ENCODE assay signal across 2 cellular contexts in the genomic region with DNA sequence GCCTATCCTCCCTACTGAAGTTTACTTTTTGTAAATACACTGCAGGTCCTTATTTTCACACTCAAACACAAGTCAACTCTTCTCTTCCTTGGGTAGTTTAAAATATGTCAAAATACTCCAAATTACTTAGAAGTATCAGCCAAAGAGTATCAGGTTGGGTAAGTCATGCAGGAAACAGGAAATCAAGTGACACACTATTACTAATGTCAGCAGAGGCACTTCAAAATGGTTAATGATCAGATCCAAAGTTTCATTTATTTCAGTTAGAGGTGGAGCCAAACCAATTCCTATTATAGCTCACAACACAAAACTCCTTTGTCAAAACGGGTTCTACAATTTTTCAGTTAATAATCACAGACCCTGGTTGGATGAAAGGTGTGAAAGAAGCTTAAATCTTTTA.
TF ChIP-seq lines count a peak whose summit lies in the region.

No MANE protein-coding gene starts in this region.

TF ChIP-seq in GM23338, 12 proteins besides CTCF, POLR2A, EP300 and RAD21:
- TF ChIP-seq ZNF114 (CRISPR knock-in tag; IDR thresholded peaks at IDR 0.05) (no peak), JUNB (IDR thresholded peaks at IDR 0.05; ENCODE audit: unreplicated experiment) (no peak), EZH2phosphoT487 (IDR thresholded peaks at IDR 0.05; ENCODE audit: unreplicated experiment) (no peak)
- TF ChIP-seq, protein P1, sequence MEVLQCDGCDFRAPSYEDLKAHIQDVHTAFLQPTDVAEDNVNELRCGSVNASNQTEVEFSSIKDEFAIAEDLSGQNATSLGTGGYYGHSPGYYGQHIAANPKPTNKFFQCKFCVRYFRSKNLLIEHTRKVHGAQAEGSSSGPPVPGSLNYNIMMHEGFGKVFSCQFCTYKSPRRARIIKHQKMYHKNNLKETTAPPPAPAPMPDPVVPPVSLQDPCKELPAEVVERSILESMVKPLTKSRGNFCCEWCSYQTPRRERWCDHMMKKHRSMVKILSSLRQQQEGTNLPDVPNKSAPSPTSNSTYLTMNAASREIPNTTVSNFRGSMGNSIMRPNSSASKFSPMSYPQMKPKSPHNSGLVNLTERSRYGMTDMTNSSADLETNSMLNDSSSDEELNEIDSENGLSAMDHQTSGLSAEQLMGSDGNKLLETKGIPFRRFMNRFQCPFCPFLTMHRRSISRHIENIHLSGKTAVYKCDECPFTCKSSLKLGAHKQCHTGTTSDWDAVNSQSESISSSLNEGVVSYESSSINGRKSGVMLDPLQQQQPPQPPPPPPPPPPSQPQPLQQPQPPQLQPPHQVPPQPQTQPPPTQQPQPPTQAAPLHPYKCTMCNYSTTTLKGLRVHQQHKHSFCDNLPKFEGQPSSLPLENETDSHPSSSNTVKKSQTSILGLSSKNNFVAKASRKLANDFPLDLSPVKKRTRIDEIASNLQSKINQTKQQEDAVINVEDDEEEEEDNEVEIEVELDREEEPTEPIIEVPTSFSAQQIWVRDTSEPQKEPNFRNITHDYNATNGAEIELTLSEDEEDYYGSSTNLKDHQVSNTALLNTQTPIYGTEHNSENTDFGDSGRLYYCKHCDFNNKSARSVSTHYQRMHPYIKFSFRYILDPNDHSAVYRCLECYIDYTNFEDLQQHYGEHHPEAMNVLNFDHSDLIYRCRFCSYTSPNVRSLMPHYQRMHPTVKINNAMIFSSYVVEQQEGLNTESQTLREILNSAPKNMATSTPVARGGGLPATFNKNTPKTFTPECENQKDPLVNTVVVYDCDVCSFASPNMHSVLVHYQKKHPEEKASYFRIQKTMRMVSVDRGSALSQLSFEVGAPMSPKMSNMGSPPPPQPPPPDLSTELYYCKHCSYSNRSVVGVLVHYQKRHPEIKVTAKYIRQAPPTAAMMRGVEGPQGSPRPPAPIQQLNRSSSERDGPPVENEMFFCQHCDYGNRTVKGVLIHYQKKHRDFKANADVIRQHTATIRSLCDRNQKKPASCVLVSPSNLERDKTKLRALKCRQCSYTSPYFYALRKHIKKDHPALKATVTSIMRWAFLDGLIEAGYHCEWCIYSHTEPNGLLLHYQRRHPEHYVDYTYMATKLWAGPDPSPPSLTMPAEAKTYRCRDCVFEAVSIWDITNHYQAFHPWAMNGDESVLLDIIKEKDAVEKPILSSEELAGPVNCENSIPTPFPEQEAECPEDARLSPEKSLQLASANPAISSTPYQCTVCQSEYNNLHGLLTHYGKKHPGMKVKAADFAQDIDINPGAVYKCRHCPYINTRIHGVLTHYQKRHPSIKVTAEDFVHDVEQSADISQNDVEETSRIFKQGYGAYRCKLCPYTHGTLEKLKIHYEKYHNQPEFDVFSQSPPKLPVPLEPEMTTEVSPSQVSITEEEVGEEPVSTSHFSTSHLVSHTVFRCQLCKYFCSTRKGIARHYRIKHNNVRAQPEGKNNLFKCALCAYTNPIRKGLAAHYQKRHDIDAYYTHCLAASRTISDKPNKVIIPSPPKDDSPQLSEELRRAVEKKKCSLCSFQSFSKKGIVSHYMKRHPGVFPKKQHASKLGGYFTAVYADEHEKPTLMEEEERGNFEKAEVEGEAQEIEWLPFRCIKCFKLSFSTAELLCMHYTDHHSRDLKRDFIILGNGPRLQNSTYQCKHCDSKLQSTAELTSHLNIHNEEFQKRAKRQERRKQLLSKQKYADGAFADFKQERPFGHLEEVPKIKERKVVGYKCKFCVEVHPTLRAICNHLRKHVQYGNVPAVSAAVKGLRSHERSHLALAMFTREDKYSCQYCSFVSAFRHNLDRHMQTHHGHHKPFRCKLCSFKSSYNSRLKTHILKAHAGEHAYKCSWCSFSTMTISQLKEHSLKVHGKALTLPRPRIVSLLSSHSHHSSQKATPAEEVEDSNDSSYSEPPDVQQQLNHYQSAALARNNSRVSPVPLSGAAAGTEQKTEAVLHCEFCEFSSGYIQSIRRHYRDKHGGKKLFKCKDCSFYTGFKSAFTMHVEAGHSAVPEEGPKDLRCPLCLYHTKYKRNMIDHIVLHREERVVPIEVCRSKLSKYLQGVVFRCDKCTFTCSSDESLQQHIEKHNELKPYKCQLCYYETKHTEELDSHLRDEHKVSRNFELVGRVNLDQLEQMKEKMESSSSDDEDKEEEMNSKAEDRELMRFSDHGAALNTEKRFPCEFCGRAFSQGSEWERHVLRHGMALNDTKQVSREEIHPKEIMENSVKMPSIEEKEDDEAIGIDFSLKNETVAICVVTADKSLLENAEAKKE (CRISPR knock-in tag; IDR thresholded peaks at IDR 0.05) = no peak

TF ChIP-seq in GM12878, 131 proteins besides CTCF, POLR2A, EP300 and RAD21:
- TF ChIP-seq ASH2L (IDR thresholded peaks at IDR 0.05; ENCODE audit: borderline replicate concordance, low read depth) = no peak
- TF ChIP-seq, protein P2, sequence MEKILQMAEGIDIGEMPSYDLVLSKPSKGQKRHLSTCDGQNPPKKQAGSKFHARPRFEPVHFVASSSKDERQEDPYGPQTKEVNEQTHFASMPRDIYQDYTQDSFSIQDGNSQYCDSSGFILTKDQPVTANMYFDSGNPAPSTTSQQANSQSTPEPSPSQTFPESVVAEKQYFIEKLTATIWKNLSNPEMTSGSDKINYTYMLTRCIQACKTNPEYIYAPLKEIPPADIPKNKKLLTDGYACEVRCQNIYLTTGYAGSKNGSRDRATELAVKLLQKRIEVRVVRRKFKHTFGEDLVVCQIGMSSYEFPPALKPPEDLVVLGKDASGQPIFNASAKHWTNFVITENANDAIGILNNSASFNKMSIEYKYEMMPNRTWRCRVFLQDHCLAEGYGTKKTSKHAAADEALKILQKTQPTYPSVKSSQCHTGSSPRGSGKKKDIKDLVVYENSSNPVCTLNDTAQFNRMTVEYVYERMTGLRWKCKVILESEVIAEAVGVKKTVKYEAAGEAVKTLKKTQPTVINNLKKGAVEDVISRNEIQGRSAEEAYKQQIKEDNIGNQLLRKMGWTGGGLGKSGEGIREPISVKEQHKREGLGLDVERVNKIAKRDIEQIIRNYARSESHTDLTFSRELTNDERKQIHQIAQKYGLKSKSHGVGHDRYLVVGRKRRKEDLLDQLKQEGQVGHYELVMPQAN (conservative IDR thresholded peaks at IDR 0.05) = no peak
- TF ChIP-seq SMC3 (IDR thresholded peaks at IDR 0.05; ENCODE audit: borderline replicate concordance, low read length) = no peak
- TF ChIP-seq, protein P3, sequence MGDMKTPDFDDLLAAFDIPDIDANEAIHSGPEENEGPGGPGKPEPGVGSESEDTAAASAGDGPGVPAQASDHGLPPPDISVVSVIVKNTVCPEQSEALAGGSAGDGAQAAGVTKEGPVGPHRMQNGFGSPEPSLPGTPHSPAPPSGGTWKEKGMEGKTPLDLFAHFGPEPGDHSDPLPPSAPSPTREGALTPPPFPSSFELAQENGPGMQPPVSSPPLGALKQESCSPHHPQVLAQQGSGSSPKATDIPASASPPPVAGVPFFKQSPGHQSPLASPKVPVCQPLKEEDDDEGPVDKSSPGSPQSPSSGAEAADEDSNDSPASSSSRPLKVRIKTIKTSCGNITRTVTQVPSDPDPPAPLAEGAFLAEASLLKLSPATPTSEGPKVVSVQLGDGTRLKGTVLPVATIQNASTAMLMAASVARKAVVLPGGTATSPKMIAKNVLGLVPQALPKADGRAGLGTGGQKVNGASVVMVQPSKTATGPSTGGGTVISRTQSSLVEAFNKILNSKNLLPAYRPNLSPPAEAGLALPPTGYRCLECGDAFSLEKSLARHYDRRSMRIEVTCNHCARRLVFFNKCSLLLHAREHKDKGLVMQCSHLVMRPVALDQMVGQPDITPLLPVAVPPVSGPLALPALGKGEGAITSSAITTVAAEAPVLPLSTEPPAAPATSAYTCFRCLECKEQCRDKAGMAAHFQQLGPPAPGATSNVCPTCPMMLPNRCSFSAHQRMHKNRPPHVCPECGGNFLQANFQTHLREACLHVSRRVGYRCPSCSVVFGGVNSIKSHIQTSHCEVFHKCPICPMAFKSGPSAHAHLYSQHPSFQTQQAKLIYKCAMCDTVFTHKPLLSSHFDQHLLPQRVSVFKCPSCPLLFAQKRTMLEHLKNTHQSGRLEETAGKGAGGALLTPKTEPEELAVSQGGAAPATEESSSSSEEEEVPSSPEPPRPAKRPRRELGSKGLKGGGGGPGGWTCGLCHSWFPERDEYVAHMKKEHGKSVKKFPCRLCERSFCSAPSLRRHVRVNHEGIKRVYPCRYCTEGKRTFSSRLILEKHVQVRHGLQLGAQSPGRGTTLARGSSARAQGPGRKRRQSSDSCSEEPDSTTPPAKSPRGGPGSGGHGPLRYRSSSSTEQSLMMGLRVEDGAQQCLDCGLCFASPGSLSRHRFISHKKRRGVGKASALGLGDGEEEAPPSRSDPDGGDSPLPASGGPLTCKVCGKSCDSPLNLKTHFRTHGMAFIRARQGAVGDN (IDR thresholded peaks at IDR 0.05) = peak; percentile 74
- TF ChIP-seq MTA2 (IDR thresholded peaks at IDR 0.05; ENCODE audit: low read depth) = peak; percentile 62; the same call in 1 of the 2 replicates
- TF ChIP-seq GABPA (IDR thresholded peaks at IDR 0.05; ENCODE audit: low read depth) = no peak
- TF ChIP-seq IKZF1 (conservative IDR thresholded peaks at IDR 0.05) = peak; percentile 52; the same call in 1 of the 2 replicates
- TF ChIP-seq ESRRA (IDR thresholded peaks at IDR 0.05; ENCODE audit: low read length) = no peak
- TF ChIP-seq, protein P4, sequence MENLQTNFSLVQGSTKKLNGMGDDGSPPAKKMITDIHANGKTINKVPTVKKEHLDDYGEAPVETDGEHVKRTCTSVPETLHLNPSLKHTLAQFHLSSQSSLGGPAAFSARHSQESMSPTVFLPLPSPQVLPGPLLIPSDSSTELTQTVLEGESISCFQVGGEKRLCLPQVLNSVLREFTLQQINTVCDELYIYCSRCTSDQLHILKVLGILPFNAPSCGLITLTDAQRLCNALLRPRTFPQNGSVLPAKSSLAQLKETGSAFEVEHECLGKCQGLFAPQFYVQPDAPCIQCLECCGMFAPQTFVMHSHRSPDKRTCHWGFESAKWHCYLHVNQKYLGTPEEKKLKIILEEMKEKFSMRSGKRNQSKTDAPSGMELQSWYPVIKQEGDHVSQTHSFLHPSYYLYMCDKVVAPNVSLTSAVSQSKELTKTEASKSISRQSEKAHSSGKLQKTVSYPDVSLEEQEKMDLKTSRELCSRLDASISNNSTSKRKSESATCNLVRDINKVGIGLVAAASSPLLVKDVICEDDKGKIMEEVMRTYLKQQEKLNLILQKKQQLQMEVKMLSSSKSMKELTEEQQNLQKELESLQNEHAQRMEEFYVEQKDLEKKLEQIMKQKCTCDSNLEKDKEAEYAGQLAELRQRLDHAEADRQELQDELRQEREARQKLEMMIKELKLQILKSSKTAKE (IDR thresholded peaks at IDR 0.05; ENCODE audit: low read depth, poor library complexity, severe bottlenecking) = no peak
- TF ChIP-seq MEF2B (IDR thresholded peaks at IDR 0.05; ENCODE audit: partially characterized antibody, poor library complexity, severe bottlenecking) = peak; percentile 39
- TF ChIP-seq, protein P5, sequence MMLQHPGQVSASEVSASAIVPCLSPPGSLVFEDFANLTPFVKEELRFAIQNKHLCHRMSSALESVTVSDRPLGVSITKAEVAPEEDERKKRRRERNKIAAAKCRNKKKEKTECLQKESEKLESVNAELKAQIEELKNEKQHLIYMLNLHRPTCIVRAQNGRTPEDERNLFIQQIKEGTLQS (IDR thresholded peaks at IDR 0.05; ENCODE audit: borderline replicate concordance, extremely low read depth, low read depth, low read length) = no peak
- peak in 1 of 2 experiments; percentile 19; a peak in 1 of 4 replicates for TF ChIP-seq IKZF2 (IDR thresholded peaks at IDR 0.05)
- no peak for TF ChIP-seq RFX5 (IDR thresholded peaks at IDR 0.05; ENCODE audit: low read depth, low read length)
- TF ChIP-seq, protein P6, sequence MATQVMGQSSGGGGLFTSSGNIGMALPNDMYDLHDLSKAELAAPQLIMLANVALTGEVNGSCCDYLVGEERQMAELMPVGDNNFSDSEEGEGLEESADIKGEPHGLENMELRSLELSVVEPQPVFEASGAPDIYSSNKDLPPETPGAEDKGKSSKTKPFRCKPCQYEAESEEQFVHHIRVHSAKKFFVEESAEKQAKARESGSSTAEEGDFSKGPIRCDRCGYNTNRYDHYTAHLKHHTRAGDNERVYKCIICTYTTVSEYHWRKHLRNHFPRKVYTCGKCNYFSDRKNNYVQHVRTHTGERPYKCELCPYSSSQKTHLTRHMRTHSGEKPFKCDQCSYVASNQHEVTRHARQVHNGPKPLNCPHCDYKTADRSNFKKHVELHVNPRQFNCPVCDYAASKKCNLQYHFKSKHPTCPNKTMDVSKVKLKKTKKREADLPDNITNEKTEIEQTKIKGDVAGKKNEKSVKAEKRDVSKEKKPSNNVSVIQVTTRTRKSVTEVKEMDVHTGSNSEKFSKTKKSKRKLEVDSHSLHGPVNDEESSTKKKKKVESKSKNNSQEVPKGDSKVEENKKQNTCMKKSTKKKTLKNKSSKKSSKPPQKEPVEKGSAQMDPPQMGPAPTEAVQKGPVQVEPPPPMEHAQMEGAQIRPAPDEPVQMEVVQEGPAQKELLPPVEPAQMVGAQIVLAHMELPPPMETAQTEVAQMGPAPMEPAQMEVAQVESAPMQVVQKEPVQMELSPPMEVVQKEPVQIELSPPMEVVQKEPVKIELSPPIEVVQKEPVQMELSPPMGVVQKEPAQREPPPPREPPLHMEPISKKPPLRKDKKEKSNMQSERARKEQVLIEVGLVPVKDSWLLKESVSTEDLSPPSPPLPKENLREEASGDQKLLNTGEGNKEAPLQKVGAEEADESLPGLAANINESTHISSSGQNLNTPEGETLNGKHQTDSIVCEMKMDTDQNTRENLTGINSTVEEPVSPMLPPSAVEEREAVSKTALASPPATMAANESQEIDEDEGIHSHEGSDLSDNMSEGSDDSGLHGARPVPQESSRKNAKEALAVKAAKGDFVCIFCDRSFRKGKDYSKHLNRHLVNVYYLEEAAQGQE (IDR thresholded peaks at IDR 0.05; ENCODE audit: low read depth, low read length) = no peak
